In genomic region chr1:179867493-179868330, GRCh38 we compare ENCODE assay signal across 8 cellular contexts. TPM values are rescaled to one million over a fixed set of nuclear protein-coding genes. Genes with fewer than 3 reads are reported as not detected.
DNase-seq lines count a peak whose midpoint lies in the region; ATAC-seq and TF ChIP-seq lines count a peak whose summit lies in the region.

No MANE protein-coding gene starts in this region.

- no peaks in the 10 kb centered on the region for H3K27me3 Mint-ChIP-seq in activated T-cell treated with anti-CD3 and anti-CD28 coated beads, Interleukin-2, amount 50 U/mL, for 4 hours (ENCODE audit: low read depth)

- ATAC-seq in HG03103 (IDR thresholded peaks at IDR 0.05; ENCODE audit: low read depth, unreplicated experiment) (peak; percentile 63), foreskin keratinocyte (peak; percentile 90), HG03457 (IDR thresholded peaks at IDR 0.05; ENCODE audit: unreplicated experiment) (no peak)
- ATAC-seq in activated T-cell treated with anti-CD3 and anti-CD28 coated beads, Interleukin-2, amount 50 U/mL, for 4 hours, result peak; percentile 77 to 79

- H3K9me3 Mint-ChIP-seq in activated T-cell treated with anti-CD3 and anti-CD28 coated beads, Interleukin-2, amount 50 U/mL, for 4 hours, result no peaks in the 10 kb centered on the region

- H3K4me3 Mint-ChIP-seq in activated T-cell treated with anti-CD3 and anti-CD28 coated beads, Interleukin-2, amount 50 U/mL, for 4 hours, result no peak overlapping the region

- DNase-seq in activated gamma-delta T cell treated with Interleukin-2 at 50 U/mL for 16 hours (peak; percentile 43), activated gamma-delta T cell (lab: John Stamatoyannopoulos, UW) (no peak), NCI-H82 treated with DMSO at 0.1 percent for 48 hours (lab: John Stamatoyannopoulos, UW; ENCODE audit: unreplicated experiment) (peak; percentile 47), foreskin keratinocyte (peak in 1 of 2 donors; percentile 22), renal cortical epithelial cell (ENCODE audit: low read depth) (peak; percentile 37)
- peak; percentile 46 for DNase-seq in activated T-cell treated with anti-CD3 and anti-CD28 coated beads, Interleukin-2, amount 50 U/mL, for 4 hours

- H3K4me1 Mint-ChIP-seq in activated T-cell treated with anti-CD3 and anti-CD28 coated beads, Interleukin-2, amount 50 U/mL, for 4 hours (ENCODE audit: low read depth), result peaks cover 14% of the 10 kb centered on the region

- H3K4me1 ChIP-seq in foreskin keratinocyte, result no peaks in the 10 kb centered on the region

- H3K27ac ChIP-seq in foreskin keratinocyte, result no peak overlapping the region

- no peaks in the 10 kb centered on the region for H3K27me3 ChIP-seq in foreskin keratinocyte

- peak; percentile 77 for TF ChIP-seq CTCF in foreskin keratinocyte (conservative IDR thresholded peaks at IDR 0.05)

- H3K36me3 Mint-ChIP-seq in activated T-cell treated with anti-CD3 and anti-CD28 coated beads, Interleukin-2, amount 50 U/mL, for 4 hours (ENCODE audit: insufficient read depth), result peaks cover 24% of the 10 kb centered on the region

RNA-seq across cellular contexts. Expression of gene TOR1AIP2, which starts 9.9 kb away (rescaled TPM):
- 10 to 100 TPM; 61.7 to 64.1 (median 62.9) TPM for total RNA-seq in activated T-cell treated with anti-CD3 and anti-CD28 coated beads, Interleukin-2, amount 50 U/mL, for 4 hours
- 88.9 and 92.1 TPM in 2 replicates for total RNA-seq in foreskin keratinocyte
- 11.1 and 12.5 TPM in 2 replicates for polyA plus RNA-seq in foreskin keratinocyte
- total RNA-seq in renal cortical epithelial cell, result 66.3 and 147 TPM in 2 replicates

RNA-seq across cellular contexts. Expression of gene TOR1AIP1, which starts 14.4 kb away (rescaled TPM):
- 10 to 100 TPM; 39.2 to 46.7 (median 40.2) TPM for total RNA-seq in activated T-cell treated with anti-CD3 and anti-CD28 coated beads, Interleukin-2, amount 50 U/mL, for 4 hours
- 46.5 and 51.1 TPM in 2 replicates for total RNA-seq in foreskin keratinocyte
- 15.2 and 20.2 TPM in 2 replicates for polyA plus RNA-seq in foreskin keratinocyte
- total RNA-seq in renal cortical epithelial cell, result 49.5 and 62.9 TPM in 2 replicates
